ENCODE assay signal across 8 cellular contexts in the genomic region with DNA sequence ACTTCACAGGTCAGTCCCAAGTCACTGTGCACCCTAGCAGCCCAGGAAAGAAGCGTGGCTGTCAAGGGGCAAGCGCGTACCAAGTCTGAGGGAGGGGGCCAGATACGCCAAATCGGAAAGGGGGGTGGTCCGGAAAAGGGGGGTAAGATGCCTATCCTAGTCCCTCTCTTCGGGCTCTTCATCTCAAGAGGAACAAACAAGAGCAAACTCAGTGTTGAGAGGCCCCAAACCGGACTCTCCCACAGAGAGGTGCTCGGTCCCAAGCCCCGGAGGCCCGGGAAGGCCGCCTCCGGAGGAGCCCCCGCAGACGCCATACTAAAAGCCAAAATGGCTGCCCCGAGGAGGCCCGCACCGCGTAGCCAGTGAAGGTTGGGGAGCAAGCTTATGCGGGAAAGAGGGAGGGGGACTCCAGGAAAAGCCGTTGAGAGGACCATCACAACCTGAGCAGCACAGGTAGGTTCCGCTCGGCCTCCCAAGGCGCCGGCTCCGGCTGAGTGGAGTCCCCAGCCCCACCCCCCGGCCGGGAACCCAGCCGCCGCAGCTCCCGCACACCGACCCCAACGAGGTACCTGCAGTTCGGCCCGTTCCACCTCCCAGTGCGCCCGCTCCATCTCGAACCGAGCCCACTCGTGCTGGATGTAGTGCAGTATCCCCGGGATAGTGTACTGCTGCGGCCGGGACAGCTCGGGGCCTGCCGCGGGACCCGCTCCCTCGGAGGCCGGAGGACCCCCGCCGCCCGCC. TPM values are rescaled to one million over a fixed set of nuclear protein-coding genes. Genes with fewer than 3 reads are reported as not detected.
DNase-seq lines count a peak whose midpoint lies in the region; ATAC-seq and TF ChIP-seq lines count a peak whose summit lies in the region.

A gene with protein sequence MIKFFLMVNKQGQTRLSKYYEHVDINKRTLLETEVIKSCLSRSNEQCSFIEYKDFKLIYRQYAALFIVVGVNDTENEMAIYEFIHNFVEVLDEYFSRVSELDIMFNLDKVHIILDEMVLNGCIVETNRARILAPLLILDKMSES (plus strand): TSS at position 315 of the 741 bp plus-strand sequence. CDS start 40,548 bp downstream, outside the sequence.

- H3K4me3 ChIP-seq in SJCRH30 (peak within 1 kb of the TSS; percentile 98), osteoblast (ENCODE audit: insufficient read depth, low read length) (peak within 1 kb of the TSS; percentile 93), tibial artery (peak within 1 kb of the TSS; percentile 100)

- peak within 1 kb of the TSS; percentile 94 for H2AFZ ChIP-seq in osteoblast (ENCODE audit: low read length)

- no peaks in the 10 kb centered on the region for H3K27me3 Mint-ChIP-seq in activated naive CD4-positive, alpha-beta T cell treated with anti-CD3 and anti-CD28 coated beads for 36 hours (ENCODE audit: low read depth)

- H3K36me3 ChIP-seq in SJCRH30 = peaks cover 14% of the 10 kb centered on the region
- H3K36me3 ChIP-seq in osteoblast (ENCODE audit: insufficient read depth, low read length) = peaks cover 11% of the 10 kb centered on the region
- H3K36me3 ChIP-seq in tibial artery = peaks cover 0 to 4% (median 3%) of the 10 kb centered on the region in 3 donors

- CTCF ChIA-PET in activated naive CD4-positive, alpha-beta T cell treated with anti-CD3 and anti-CD28 coated beads for 36 hours (lab: Charles Lee) = interaction anchor here (0.6 to 1.5 kb wide), 4 partner anchors 23 to 46 kb away, joined by 3 to 8 read pairs (median 4); no protein-coding TSS in a partner anchor

- peaks cover 30% of the 10 kb centered on the region for H4K20me1 ChIP-seq in osteoblast (ENCODE audit: insufficient read depth, low read length)

- peaks cover 53% of the 10 kb centered on the region for H3K4me1 Mint-ChIP-seq in activated naive CD4-positive, alpha-beta T cell treated with anti-CD3 and anti-CD28 coated beads for 36 hours (ENCODE audit: low read depth)

- peaks cover 9% of the 10 kb centered on the region for H3K36me3 Mint-ChIP-seq in activated naive CD4-positive, alpha-beta T cell treated with anti-CD3 and anti-CD28 coated beads for 36 hours (ENCODE audit: low read depth)

- H3K27ac ChIP-seq in SJCRH30 = peak within 1 kb of the TSS; percentile 97
- peak within 1 kb of the TSS; percentile 90 for H3K27ac ChIP-seq in osteoblast (ENCODE audit: low read depth, low read length)
- peak within 1 kb of the TSS; percentile 99 to 100 for H3K27ac ChIP-seq in tibial artery

- H3K4me2 ChIP-seq in osteoblast (ENCODE audit: insufficient read depth, low read length) = peak within 1 kb of the TSS; percentile 90

- peak; percentile 14 for ATAC-seq in HG03521 (IDR thresholded peaks at IDR 0.05; ENCODE audit: unreplicated experiment)

- peak within 1 kb of the TSS; percentile 96 for H3K27ac Mint-ChIP-seq in activated naive CD4-positive, alpha-beta T cell treated with anti-CD3 and anti-CD28 coated beads for 36 hours

- H3K27me3 ChIP-seq in SJCRH30 (no peaks in the 10 kb centered on the region), osteoblast (ENCODE audit: insufficient read depth, low read length) (no peaks in the 10 kb centered on the region), tibial artery (no peaks in the 10 kb centered on the region)

- TF ChIP-seq CTCF in osteoblast (IDR thresholded peaks at IDR 0.05; ENCODE audit: extremely low read depth, low read depth, low read length) = no peak
- TF ChIP-seq CTCF in tibial artery (IDR thresholded peaks at IDR 0.05) = no peak

- intact Hi-C loops in activated naive CD4-positive, alpha-beta T cell treated with anti-CD3 and anti-CD28 coated beads for 36 hours (cut with micrococcal nuclease) = loop anchor here (1.0 to 5.0 kb wide), 13 partner anchors 31 to 1177 kb away; partner anchors contain the start of genes DTD2, G2E3, NUBPL and RNU6-7
- intact Hi-C loops in tibial artery (cut with DNase I; ENCODE audit: low total_unique reads) = no loop called here

- no peaks in the 10 kb centered on the region; the same call in 1 of the 2 replicates for H3K4me1 ChIP-seq in SJCRH30
- peaks cover 12% of the 10 kb centered on the region for H3K4me1 ChIP-seq in osteoblast (ENCODE audit: insufficient read depth, low read length)
- peaks cover 0 to 27% (median 13%) of the 10 kb centered on the region in 4 donors for H3K4me1 ChIP-seq in tibial artery

- H3K79me2 ChIP-seq in osteoblast (ENCODE audit: insufficient read depth, low read length) = peaks cover 64% of the 10 kb centered on the region

- DNase-seq in NCI-H2081 (lab: John Stamatoyannopoulos, UW) (peak; percentile 40 to 45), NCI-H2081 treated with DMSO at 0.1 percent for 48 hours (lab: John Stamatoyannopoulos, UW) (no peak), SJCRH30 (peak; percentile 59 to 70), glomerular visceral epithelial cell (ENCODE audit: extremely low spot score) (peak; percentile 23), osteoblast (ENCODE audit: insufficient read length, low spot score, missing footprints) (peak; percentile 82), tibial artery (peak; percentile 28 to 72)
- peak; percentile 54 for DNase-seq in activated naive CD4-positive, alpha-beta T cell treated with anti-CD3 and anti-CD28 coated beads for 36 hours

- H3K9me3 ChIP-seq in SJCRH30 (replicated peaks) (no peaks in the 10 kb centered on the region), osteoblast (ENCODE audit: low read depth, low read length) (no peaks in the 10 kb centered on the region), tibial artery (no peaks in the 10 kb centered on the region)

- H3K9me3 Mint-ChIP-seq in activated naive CD4-positive, alpha-beta T cell treated with anti-CD3 and anti-CD28 coated beads for 36 hours = no peaks in the 10 kb centered on the region

- peak within 1 kb of the TSS; percentile 96 for H3K4me3 Mint-ChIP-seq in activated naive CD4-positive, alpha-beta T cell treated with anti-CD3 and anti-CD28 coated beads for 36 hours

RNA-seq across cellular contexts. Expression of the gene that starts here (rescaled TPM):
- total RNA-seq in SJCRH30 (2014; rRNA removed; shearing (Covaris generic)) = 8.4 and 9.8 TPM in 2 replicates
- total RNA-seq in activated naive CD4-positive, alpha-beta T cell treated with anti-CD3 and anti-CD28 coated beads for 36 hours = 1 to 10 TPM; 1.6 to 2.9 TPM
- 5.4 and 7.4 TPM in 2 replicates for total RNA-seq in osteoblast
